In genomic region chr5:43039468-43040286, GRCh38 we compare ENCODE assay signal across 1 cellular context.
TF ChIP-seq lines count a peak whose summit lies in the region.

No MANE protein-coding gene starts in this region.

TF ChIP-seq in K562, 482 proteins besides CTCF, POLR2A, EP300 and RAD21 (continued from another document and continues in another):
- TF ChIP-seq ESRRA (IDR thresholded peaks at IDR 0.05; ENCODE audit: borderline replicate concordance, low read depth) (0 out of 2 replicates have a peak, but pooled peaks have one; percentile 12), CREB3L1 (IDR thresholded peaks at IDR 0.05; ENCODE audit: borderline replicate concordance, low read depth) (no peak), GTF2B (IDR thresholded peaks at IDR 0.05; ENCODE audit: extremely low read depth, insufficient read length) (no peak), ZNF324 (CRISPR knock-in tag; IDR thresholded peaks at IDR 0.05) (no peak), KHSRP (IDR thresholded peaks at IDR 0.05) (no peak), ATF1 (CRISPR knock-in tag; IDR thresholded peaks at IDR 0.05) (no peak), ATF1 (tag; IDR thresholded peaks at IDR 0.05) (no peak), ZBTB2 (IDR thresholded peaks at IDR 0.05) (peak; percentile 14; the same call in 1 of the 2 replicates), ZNF518B (CRISPR knock-in tag; IDR thresholded peaks at IDR 0.05) (no peak), ZNF184 (CRISPR knock-in tag; IDR thresholded peaks at IDR 0.05) (no peak), ZBED1 (IDR thresholded peaks at IDR 0.05) (no peak), SIN3A (IDR thresholded peaks at IDR 0.05; ENCODE audit: borderline replicate concordance in 2 of 2, control insufficient read depth in 1 of 2, low read depth in 2 of 2, low read length in 2 of 2) (0 out of 4 replicates have a peak, but pooled peaks of 1 of the 2 experiments have one; percentile 61), ZFPM2 (CRISPR knock-in tag; IDR thresholded peaks at IDR 0.05) (no peak), ZNF280A (IDR thresholded peaks at IDR 0.05; ENCODE audit: low read depth, partially characterized antibody) (no peak), ZNF584 (CRISPR knock-in tag; IDR thresholded peaks at IDR 0.05; ENCODE audit: low read depth) (no peak), ZHX1 (conservative IDR thresholded peaks at IDR 0.05; ENCODE audit: low read length) (no peak), ARID2 (IDR thresholded peaks at IDR 0.05) (peak; percentile 61; the same call in 1 of the 2 replicates), CBX8 (IDR thresholded peaks at IDR 0.05; ENCODE audit: borderline replicate concordance, extremely low read depth, low read depth, low read length, poor library complexity, severe bottlenecking) (no peak), NCOR1 (IDR thresholded peaks at IDR 0.05) (0 out of 2 replicates have a peak, but pooled peaks have one; percentile 40), NFIC (IDR thresholded peaks at IDR 0.05) (peak; percentile 92), ILK (tag; IDR thresholded peaks at IDR 0.05; ENCODE audit: borderline replicate concordance, low read depth) (no peak), FOXM1 (IDR thresholded peaks at IDR 0.05; ENCODE audit: low read depth) (no peak), FOXM1 (CRISPR knock-in tag; IDR thresholded peaks at IDR 0.05; ENCODE audit: low read depth) (0 out of 2 replicates have a peak, but pooled peaks have one; percentile 33), POLR2G (IDR thresholded peaks at IDR 0.05; ENCODE audit: low read depth, low read length) (peak; percentile 72), ZBTB33 (CRISPR knock-in tag; IDR thresholded peaks at IDR 0.05) (no peak), ZNF707 (CRISPR knock-in tag; conservative IDR thresholded peaks at IDR 0.05) (no peak), CCNT2 (IDR thresholded peaks at IDR 0.05; ENCODE audit: borderline replicate concordance, extremely low read depth, insufficient read length, low read depth, low read length) (no peak), ZNF408 (CRISPR knock-in tag; IDR thresholded peaks at IDR 0.05; ENCODE audit: low read depth) (no peak), PRPF4 (IDR thresholded peaks at IDR 0.05; ENCODE audit: insufficient read depth, low read depth, low read length, poor library complexity, severe bottlenecking) (no peak), REST (CRISPR knock-in tag; IDR thresholded peaks at IDR 0.05; ENCODE audit: low read depth) (peak; percentile 73; the same call in 1 of the 2 replicates), KDM5B (IDR thresholded peaks at IDR 0.05; ENCODE audit: insufficient replicate concordance, low read depth, low read length) (peak; percentile 22), ZNF146 (CRISPR knock-in tag; IDR thresholded peaks at IDR 0.05; ENCODE audit: unreplicated experiment) (no peak), RAD51 (IDR thresholded peaks at IDR 0.05; ENCODE audit: borderline replicate concordance, low read depth) (no peak), E2F3 (CRISPR knock-in tag; IDR thresholded peaks at IDR 0.05) (peak; percentile 66; the same call in 1 of the 2 replicates), RUNX1 (IDR thresholded peaks at IDR 0.05; ENCODE audit: low read depth) (no peak), CHD1 (IDR thresholded peaks at IDR 0.05; ENCODE audit: low read length) (peak; percentile 72), CGGBP1 (CRISPR knock-in tag; IDR thresholded peaks at IDR 0.05) (no peak), ZNF197 (CRISPR knock-in tag; IDR thresholded peaks at IDR 0.05; ENCODE audit: low read depth) (no peak), RBFOX2 (IDR thresholded peaks at IDR 0.05; ENCODE audit: low read depth, low read length) (peak; percentile 64), CBX3 (IDR thresholded peaks at IDR 0.05; ENCODE audit: borderline replicate concordance in 1 of 2, low read length in 2 of 2) (peak in 1 of 2 experiments; percentile 4; a peak in 2 of 3 replicates), TAL1 (IDR thresholded peaks at IDR 0.05) (no peak), CBFA2T3 (IDR thresholded peaks at IDR 0.05) (no peak), CBX2 (IDR thresholded peaks at IDR 0.05; ENCODE audit: insufficient read depth, low read length, poor library complexity, severe bottlenecking) (no peak), TCF3 (CRISPR knock-in tag; IDR thresholded peaks at IDR 0.05) (no peak), THRB (CRISPR knock-in tag; conservative IDR thresholded peaks at IDR 0.05) (no peak; the same call in 1 of the 2 replicates), BHLHE40 (IDR thresholded peaks at IDR 0.05; ENCODE audit: low read length) (peak; percentile 31), ZC3H8 (IDR thresholded peaks at IDR 0.05) (no peak)
